Comparison of ENCODE assay signal across 12 cellular contexts in genomic region chr19:46192621-46192989, GRCh38. TPM values are rescaled to one million over a fixed set of nuclear protein-coding genes. Genes with fewer than 3 reads are reported as not detected.
"Had no signal": no experiment of that assay in that cellular context is flagged by ENCODE, and none has a peak within 500 bp of the region (broad histone marks: within the 10 kb centered on the region; RNA-seq: fewer than 3 reads in every experiment).

No MANE protein-coding gene starts in this region.

RNA-seq across cellular contexts. Expression of gene IGFL1, which starts 36.9 kb away (rescaled TPM):
- total RNA-seq: activated CD4-positive, alpha-beta T cell treated with anti-CD3 and anti-CD28 coated beads for 36 hours; cardiac muscle cell; dermis microvascular lymphatic vessel endothelial cell; left colon; lower lobe of right lung; myocyte; occipital lobe; right atrium auricular region; stomach; upper lobe of right lung; WTC11 had no signal
- polyA plus RNA-seq: cardiac muscle cell, neural cell had no signal

RNA-seq across cellular contexts. Expression of gene IGFL2, which starts 44.6 kb away (rescaled TPM):
- total RNA-seq: activated CD4-positive, alpha-beta T cell treated with anti-CD3 and anti-CD28 coated beads for 36 hours; cardiac muscle cell; dermis microvascular lymphatic vessel endothelial cell; left colon; lower lobe of right lung; myocyte; stomach; upper lobe of right lung; WTC11 had no signal
- polyA plus RNA-seq: neural cell had no signal
